17 cellular contexts compared by ENCODE assay signal in genomic region chr4:152050098-152050497, GRCh38.
DNase-seq lines count a peak whose midpoint lies in the region; ATAC-seq, FAIRE-seq and TF ChIP-seq lines count a peak whose summit lies in the region.
"Had no signal": no experiment of that assay in that cellular context is flagged by ENCODE, and none has a peak within 500 bp of the region (broad histone marks: within the 10 kb centered on the region; RNA-seq: fewer than 3 reads in every experiment).

No MANE protein-coding gene starts in this region.

- no peak overlapping the region for H2AK5ac ChIP-seq in neuronal stem cell (ENCODE audit: low read depth, low read length)

- peak overlapping the region; percentile 13 for H2BK120ac ChIP-seq in neuronal stem cell (ENCODE audit: low read depth, low read length)

- no peak overlapping the region for H4K8ac ChIP-seq in neuronal stem cell (ENCODE audit: low read depth, low read length)

- no peak overlapping the region for H2AFZ ChIP-seq in neuronal stem cell (ENCODE audit: low read length)

- H3K4me2 ChIP-seq in neuronal stem cell (ENCODE audit: insufficient read depth, low read length, poor library complexity, severe bottlenecking) = no peak overlapping the region

- H2BK5ac ChIP-seq in neuronal stem cell (ENCODE audit: low read length) = no peak overlapping the region

- no peak overlapping the region for H3K9ac ChIP-seq in neuronal stem cell (ENCODE audit: low read depth, low read length, poor library complexity)
- H3K9ac ChIP-seq: BLaER1 treated with 17β-estradiol and CSF1 and Interleukin-3, amounts not matched to agents 10 nM and 100 nM had no signal

- peaks cover 0 to 16% (median 0%) of the 10 kb centered on the region in 3 experiments for H3K27me3 ChIP-seq in neuronal stem cell (ENCODE audit: control insufficient read depth in 3 of 3, insufficient read depth in 3 of 3, low read depth in 1 of 3, low read length in 3 of 3)

- H3K4me1 ChIP-seq in neuronal stem cell (ENCODE audit: control insufficient read depth in 2 of 2, insufficient read depth in 1 of 2, low read depth in 1 of 2, low read length in 2 of 2) = peaks cover 0 to 6% of the 10 kb centered on the region in 2 donors

- no peak overlapping the region for H3K27ac ChIP-seq in neuronal stem cell (replicated peaks; ENCODE audit: low read length)

- H3K18ac ChIP-seq in neuronal stem cell (ENCODE audit: low read length) = no peak overlapping the region

- H3K36me3 ChIP-seq in neuronal stem cell (replicated peaks in 1 of 2; ENCODE audit: control insufficient read depth in 2 of 2, insufficient read depth in 2 of 2, low read length in 2 of 2) = no peaks in the 10 kb centered on the region
- H3K36me3 ChIP-seq: BLaER1 treated with 17β-estradiol and CSF1 and Interleukin-3, amounts not matched to agents 10 nM and 100 nM; HAP-1 had no signal

- H2BK15ac ChIP-seq in neuronal stem cell (ENCODE audit: low read length) = no peak overlapping the region

- no peak overlapping the region for H2BK12ac ChIP-seq in neuronal stem cell (ENCODE audit: low read length)

- no peaks in the 10 kb centered on the region for H3K9me3 ChIP-seq in neuronal stem cell (replicated peaks in 1 of 2; ENCODE audit: control insufficient read depth in 2 of 2, insufficient read depth in 1 of 2, low read depth in 1 of 2, low read length in 2 of 2)
- H3K9me3 ChIP-seq: HAP-1 had no signal

- ATAC-seq in GM18870 (IDR thresholded peaks at IDR 0.05; ENCODE audit: unreplicated experiment) (no peak), GM18858 (IDR thresholded peaks at IDR 0.05; ENCODE audit: unreplicated experiment) (no peak)
- ATAC-seq: CD8-positive, alpha-beta T cell; HepG2 had no signal

- no peak overlapping the region for H3K23ac ChIP-seq in neuronal stem cell (ENCODE audit: low read depth, low read length, poor library complexity)

- no peak for FAIRE-seq in D721Med (lab: Jason Lieb, UNC)
- FAIRE-seq: GM12892, GM19239, HepG2 had no signal

- H4K91ac ChIP-seq in neuronal stem cell (ENCODE audit: low read depth, low read length, poor library complexity) = no peak overlapping the region

- H3K4me3 ChIP-seq in neuronal stem cell (ENCODE audit: low read length in 2 of 2) = no peak overlapping the region
- H3K4me3 ChIP-seq: BLaER1 treated with 17β-estradiol and CSF1 and Interleukin-3, amounts not matched to agents 10 nM and 100 nM; HAP-1 had no signal

- no peaks in the 10 kb centered on the region for H3K79me1 ChIP-seq in neuronal stem cell (ENCODE audit: low read depth, low read length)

- DNase-seq in NCI-H748 (lab: John Stamatoyannopoulos, UW; ENCODE audit: unreplicated experiment) = peak; percentile 8
- DNase-seq in NCI-H748 treated with DMSO at 0.1 percent for 48 hours (lab: John Stamatoyannopoulos, UW) = no peak
- peak; percentile 10 for DNase-seq in OCI-M1 (lab: John Stamatoyannopoulos, UW)
- no peak for DNase-seq in neuronal stem cell (ENCODE audit: low spot score)
- no peak for DNase-seq in D721Med (ENCODE audit: insufficient read length, low spot score)
- DNase-seq: Calu3; CD8-positive, alpha-beta T cell; DMS 273 treated with DMSO at 0.1 percent for 48 hours; DMS79; GDM1 had no signal

- TF ChIP-seq CTCF in D721Med (IDR thresholded peaks at IDR 0.05; ENCODE audit: insufficient read depth, missing control alignments) = no peak

- H3K14ac ChIP-seq in neuronal stem cell (ENCODE audit: low read length) = no peak overlapping the region

- no peak overlapping the region for H3K4ac ChIP-seq in neuronal stem cell (ENCODE audit: low read length)

- WGBS in neuronal stem cell (ENCODE audit: extremely low coverage in 2 of 2, insufficient read length in 2 of 2, insufficient replicate concordance in 1 of 2), 2 donors = no CpG with 5 or more reads among the region's 3 CpGs

Comparison
In these comparisons a context has a peak if more than half of its experiments do, and no peak if none do; other contexts are left out.
1. DNase-seq: peak in NCI-H748 (single experiment) and OCI-M1 (single experiment); none in NCI-H748 treated with DMSO at 0.1 percent for 48 hours (single experiment), neuronal stem cell (single experiment) and D721Med (single experiment).